Comparison of ENCODE assay signal across 19 cellular contexts in the genomic region with DNA sequence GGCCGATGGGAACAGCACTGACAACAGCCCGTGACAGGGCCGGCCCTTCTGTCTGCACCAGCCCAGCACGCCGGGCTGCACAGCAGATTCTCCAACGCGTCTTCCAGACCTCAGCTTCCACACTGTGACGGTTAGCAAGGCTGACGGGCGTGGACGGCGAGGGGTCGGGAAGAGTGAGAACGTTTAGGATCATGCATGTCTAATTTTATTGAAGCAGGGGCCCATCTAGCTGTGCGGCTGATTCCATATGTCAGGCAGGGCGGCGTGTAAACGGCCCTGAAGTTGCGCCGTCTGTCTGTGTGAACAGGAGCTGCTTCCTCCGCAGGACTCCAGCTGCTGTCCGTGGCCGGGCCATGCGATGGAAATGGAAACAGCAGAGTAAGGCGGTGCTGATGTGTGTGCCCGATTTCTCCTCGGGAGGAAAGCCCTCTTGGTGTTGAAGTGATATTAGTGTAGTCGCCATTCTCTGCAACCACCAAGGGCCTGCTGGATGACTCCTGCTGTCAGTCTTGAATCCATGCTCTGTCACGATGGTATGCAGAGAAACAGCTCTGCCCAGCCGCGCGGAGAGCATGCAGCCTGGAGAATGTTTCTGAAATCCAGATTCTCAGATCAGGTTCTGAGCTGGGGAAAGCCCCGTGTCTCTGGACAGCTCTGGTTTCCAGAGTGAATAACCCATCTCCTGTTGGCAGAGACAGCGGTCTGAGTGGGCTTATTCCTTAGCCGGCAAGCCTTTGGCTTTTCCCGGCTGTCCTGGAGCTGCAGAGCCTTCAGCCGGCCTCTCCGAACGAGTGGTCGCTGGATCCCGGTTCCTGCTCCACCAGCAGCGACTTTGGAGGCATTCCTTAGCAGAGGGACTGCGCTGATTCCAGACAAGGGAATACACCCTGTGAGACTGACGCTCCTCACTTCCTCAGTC.
A peak's percentile ranks its signal among the peaks of the same experiment; 100 is the strongest.
DNase-seq lines count a peak whose midpoint lies in the region; ATAC-seq, FAIRE-seq and TF ChIP-seq lines count a peak whose summit lies in the region.
"Had no signal": no experiment of that assay in that cellular context is flagged by ENCODE, and none has a peak within 500 bp of the region (broad histone marks: within the 10 kb centered on the region; RNA-seq: fewer than 3 reads in every experiment).

No MANE protein-coding gene starts in this region.

- H3K27me3 ChIP-seq in GM23338 (ENCODE audit: insufficient read depth) (no peaks in the 10 kb centered on the region), trophoblast cell (ENCODE audit: insufficient read depth, low read length) (no peaks in the 10 kb centered on the region)
- H3K27me3 ChIP-seq: brain microvascular endothelial cell, dorsolateral prefrontal cortex had no signal

- H3K79me2 ChIP-seq in GM23338 (replicated peaks; ENCODE audit: insufficient read depth), result no peaks in the 10 kb centered on the region
- no peaks in the 10 kb centered on the region for H3K79me2 ChIP-seq in trophoblast cell (ENCODE audit: control insufficient read depth, insufficient read depth, low read length, poor library complexity)

- no peak overlapping the region for H2BK120ac ChIP-seq in trophoblast cell (ENCODE audit: insufficient read depth, low read length, poor library complexity)

- H2BK12ac ChIP-seq in trophoblast cell (ENCODE audit: low read length), result no peak overlapping the region

- no peaks in the 10 kb centered on the region for H3K9me3 ChIP-seq in trophoblast cell (ENCODE audit: insufficient read depth, low read depth, low read length)

- DNase-seq in AG08396 (ENCODE audit: low spot score), result peak; percentile 22
- DNase-seq in GM23338 (ENCODE audit: low spot score), result peak; percentile 10
- DNase-seq in glutamatergic neuron, result no peak
- DNase-seq in trophoblast cell, result peak; percentile 91 to 92
- no peak for DNase-seq in HTR-8/SVneo (ENCODE audit: insufficient read length, low spot score)
- no peak for DNase-seq in naive thymus-derived CD8-positive, alpha-beta T cell
- DNase-seq: activated naive CD4-positive, alpha-beta T cell treated with anti-CD3 and anti-CD28 coated beads, Interleukin-2, amount 10 ng/mL, durations not matched to agents 7 days and 5 days; brain microvascular endothelial cell; NCI-H2081; NCI-H774; PC-9; stimulated activated CD4-positive, alpha-beta T cell treated with anti-CD3 and anti-CD28 coated beads, Interleukin-4, amount 100 ng/mL, for 1 hour; SW 1271 had no signal

- no peaks in the 10 kb centered on the region for H3K36me3 ChIP-seq in GM23338 (ENCODE audit: insufficient read depth)
- H3K36me3 ChIP-seq in trophoblast cell (ENCODE audit: control insufficient read depth in 1 of 2, insufficient read depth in 2 of 2, low read length in 2 of 2), result no peaks in the 10 kb centered on the region
- H3K36me3 ChIP-seq: brain microvascular endothelial cell had no signal

- H3K27ac Mint-ChIP-seq in GM23338 (no peak overlapping the region), glutamatergic neuron (ENCODE audit: unreplicated experiment) (no peak overlapping the region)
- no peak overlapping the region for H3K27ac Mint-ChIP-seq in activated T-helper 17 cell treated with anti-CD3 and anti-CD28 coated beads, Interleukin-2, amount 50 U/mL, for 72 hours
- H3K27ac Mint-ChIP-seq in naive thymus-derived CD8-positive, alpha-beta T cell, result no peak overlapping the region
- H3K27ac Mint-ChIP-seq: B cell had no signal

- H3K27ac ChIP-seq in GM23338 (ENCODE audit: low read depth) (no peak overlapping the region), trophoblast cell (ENCODE audit: low read depth, low read length) (peak overlapping the region; percentile 35)
- H3K27ac ChIP-seq: brain microvascular endothelial cell, PC-9 had no signal

- H3K4me1 ChIP-seq in GM23338 (ENCODE audit: insufficient read depth) (no peaks in the 10 kb centered on the region), trophoblast cell (ENCODE audit: control insufficient read depth in 1 of 2, insufficient read depth in 2 of 2, low read length in 2 of 2) (peaks cover 7% of the 10 kb centered on the region in 2 experiments)

- FAIRE-seq in HTR-8/SVneo (lab: Jason Lieb, UNC), result no peak
- FAIRE-seq: D721Med, keratinocyte had no signal

- no peak overlapping the region for H3K9ac ChIP-seq in trophoblast cell (ENCODE audit: low read length)

- H3K18ac ChIP-seq in trophoblast cell (ENCODE audit: low read length), result no peak overlapping the region

- H3F3A ChIP-seq in GM23338 (replicated peaks; ENCODE audit: low read depth), result no peaks in the 10 kb centered on the region

- no peaks in the 10 kb centered on the region; the same call in 2 of the 3 replicates for H3K4me1 Mint-ChIP-seq in GM23338
- H3K4me1 Mint-ChIP-seq in glutamatergic neuron (ENCODE audit: low read depth, unreplicated experiment), result peaks cover 5% of the 10 kb centered on the region
- no peaks in the 10 kb centered on the region for H3K4me1 Mint-ChIP-seq in activated T-helper 17 cell treated with anti-CD3 and anti-CD28 coated beads, Interleukin-2, amount 50 U/mL, for 72 hours
- H3K4me1 Mint-ChIP-seq in naive thymus-derived CD8-positive, alpha-beta T cell, result no peaks in the 10 kb centered on the region
- H3K4me1 Mint-ChIP-seq: activated naive CD4-positive, alpha-beta T cell treated with anti-CD3 and anti-CD28 coated beads, Interleukin-2, amount 10 ng/mL, durations not matched to agents 7 days and 5 days; B cell had no signal

- no peak overlapping the region for H4K91ac ChIP-seq in trophoblast cell (ENCODE audit: low read depth, low read length)

- peaks cover 1% of the 10 kb centered on the region for H3K79me1 ChIP-seq in trophoblast cell (ENCODE audit: low read length)

- H3K14ac ChIP-seq in trophoblast cell (ENCODE audit: low read length), result peak overlapping the region; percentile 0

- H3K9me2 ChIP-seq in GM23338 (ENCODE audit: insufficient read depth), result no peaks in the 10 kb centered on the region

- no peaks in the 10 kb centered on the region for H4K20me1 ChIP-seq in GM23338 (replicated peaks; ENCODE audit: insufficient read depth)

- peaks cover 21% of the 10 kb centered on the region for H3K9me3 Mint-ChIP-seq in GM23338
- peaks cover 4% of the 10 kb centered on the region for H3K9me3 Mint-ChIP-seq in glutamatergic neuron (ENCODE audit: unreplicated experiment)
- H3K9me3 Mint-ChIP-seq in activated T-helper 17 cell treated with anti-CD3 and anti-CD28 coated beads, Interleukin-2, amount 50 U/mL, for 72 hours, result peaks cover 8% of the 10 kb centered on the region
- H3K9me3 Mint-ChIP-seq in naive thymus-derived CD8-positive, alpha-beta T cell, result peaks cover 0 to 24% (median 4%) of the 10 kb centered on the region in 9 donors

- peaks cover 8% of the 10 kb centered on the region for H3K27me3 Mint-ChIP-seq in GM23338 (ENCODE audit: insufficient read depth, low read depth, poor library complexity)
- peaks cover 9% of the 10 kb centered on the region for H3K27me3 Mint-ChIP-seq in glutamatergic neuron (ENCODE audit: unreplicated experiment)
- H3K27me3 Mint-ChIP-seq in activated T-helper 17 cell treated with anti-CD3 and anti-CD28 coated beads, Interleukin-2, amount 50 U/mL, for 72 hours, result peaks cover 13% of the 10 kb centered on the region
- H3K27me3 Mint-ChIP-seq in naive thymus-derived CD8-positive, alpha-beta T cell, result peaks cover 1 to 16% (median 6%) of the 10 kb centered on the region in 5 donors
- H3K27me3 Mint-ChIP-seq: activated naive CD4-positive, alpha-beta T cell treated with anti-CD3 and anti-CD28 coated beads, Interleukin-2, amount 10 ng/mL, durations not matched to agents 7 days and 5 days; B cell had no signal

- H3K4me3 Mint-ChIP-seq in GM23338 (no peak overlapping the region), glutamatergic neuron (ENCODE audit: unreplicated experiment) (peak overlapping the region; percentile 30)
- no peak overlapping the region for H3K4me3 Mint-ChIP-seq in activated T-helper 17 cell treated with anti-CD3 and anti-CD28 coated beads, Interleukin-2, amount 50 U/mL, for 72 hours
- H3K4me3 Mint-ChIP-seq in naive thymus-derived CD8-positive, alpha-beta T cell, result no peak overlapping the region
- H3K4me3 Mint-ChIP-seq: activated naive CD4-positive, alpha-beta T cell treated with anti-CD3 and anti-CD28 coated beads, Interleukin-2, amount 10 ng/mL, durations not matched to agents 7 days and 5 days; B cell had no signal

- H2AFZ ChIP-seq in GM23338 (peak overlapping the region; percentile 83), trophoblast cell (ENCODE audit: insufficient read depth, low read length, poor library complexity) (no peak overlapping the region)
- H2AFZ ChIP-seq: PC-9 had no signal

- no peak overlapping the region for H3K4me3 ChIP-seq in GM23338
- H3K4me3 ChIP-seq in trophoblast cell (ENCODE audit: low read depth, low read length), result no peak overlapping the region
- H3K4me3 ChIP-seq: PC-9 had no signal

- WGBS in trophoblast cell (ENCODE audit: extremely low coverage, insufficient coverage, insufficient read length), result no CpG with 5 or more reads among the region's 44 CpGs

- no peak overlapping the region for H2AK5ac ChIP-seq in trophoblast cell (ENCODE audit: low read length)

- no peak overlapping the region for H3K4ac ChIP-seq in trophoblast cell (ENCODE audit: low read depth, low read length)

- ATAC-seq in GM23338 (peak; percentile 34), GM18520 (IDR thresholded peaks at IDR 0.05; ENCODE audit: unreplicated experiment) (no peak)
- ATAC-seq in activated T-helper 17 cell treated with anti-CD3 and anti-CD28 coated beads, Interleukin-2, amount 50 U/mL, for 72 hours (replicated peaks), result no peak
- ATAC-seq in naive thymus-derived CD8-positive, alpha-beta T cell, result no peak

- H3K4me2 ChIP-seq in GM23338 (no peak overlapping the region), trophoblast cell (ENCODE audit: low read length) (no peak overlapping the region)
- H3K4me2 ChIP-seq: PC-9 had no signal

- H3K23ac ChIP-seq in trophoblast cell (ENCODE audit: low read length), result no peak overlapping the region

- POLR2A ChIA-PET in naive thymus-derived CD8-positive, alpha-beta T cell (lab: Charles Lee), result no interaction called here

- H3K36me3 Mint-ChIP-seq in GM23338 (ENCODE audit: low read depth), result peaks cover 13% of the 10 kb centered on the region; the same call in 2 of the 3 replicates
- H3K36me3 Mint-ChIP-seq in glutamatergic neuron (ENCODE audit: unreplicated experiment), result peaks cover 14% of the 10 kb centered on the region
- no peaks in the 10 kb centered on the region for H3K36me3 Mint-ChIP-seq in activated T-helper 17 cell treated with anti-CD3 and anti-CD28 coated beads, Interleukin-2, amount 50 U/mL, for 72 hours (ENCODE audit: low read depth)
- peaks cover 0 to 9% (median 0%) of the 10 kb centered on the region in 3 donors for H3K36me3 Mint-ChIP-seq in naive thymus-derived CD8-positive, alpha-beta T cell
- H3K36me3 Mint-ChIP-seq: activated naive CD4-positive, alpha-beta T cell treated with anti-CD3 and anti-CD28 coated beads, Interleukin-2, amount 10 ng/mL, durations not matched to agents 7 days and 5 days had no signal

- no peak overlapping the region for H2BK5ac ChIP-seq in trophoblast cell (ENCODE audit: low read depth, low read length, poor library complexity)

- TF ChIP-seq CTCF in GM23338 (conservative IDR thresholded peaks at IDR 0.05; ENCODE audit: low read depth in 2 of 2) (no peak), glutamatergic neuron (IDR thresholded peaks at IDR 0.05; ENCODE audit: partially characterized antibody, unreplicated experiment) (no peak)

- no peak overlapping the region for H4K8ac ChIP-seq in trophoblast cell (ENCODE audit: low read depth, low read length)

- H4K12ac ChIP-seq in trophoblast cell (ENCODE audit: low read depth, low read length), result no peak overlapping the region

Comparison
In these comparisons a context has a peak if more than half of its experiments do, and no peak if none do; other contexts are left out.
1. DNase-seq: peak in AG08396 (single experiment), GM23338 (single experiment) and trophoblast cell (2 of 2); none in glutamatergic neuron (single experiment), HTR-8/SVneo (single experiment) and naive thymus-derived CD8-positive, alpha-beta T cell (0 of 10).